In genomic region chr2:159046966-159047365, GRCh38 we compare ENCODE assay signal across 13 cellular contexts.
DNase-seq lines count a peak whose midpoint lies in the region; ATAC-seq, FAIRE-seq and TF ChIP-seq lines count a peak whose summit lies in the region.
"Had no signal": no experiment of that assay in that cellular context is flagged by ENCODE, and none has a peak within 500 bp of the region (broad histone marks: within the 10 kb centered on the region; RNA-seq: fewer than 3 reads in every experiment).

No MANE protein-coding gene starts in this region.

- DNase-seq in A549 (ENCODE audit: low read depth in 1 of 2, low spot score in 1 of 2) (no peak), chondrocyte (ENCODE audit: low spot score) (no peak), lung microvascular endothelial cell (ENCODE audit: low read depth in 2 of 2) (peak; percentile 65 to 90), NCI-H2171 treated with DMSO at 0.1 percent for 48 hours (lab: John Stamatoyannopoulos, UW) (no peak), colonic mucosa (no peak), SIG-M5 treated with dmso at 0.1 percent for 504 hours (lab: John Stamatoyannopoulos, UW; ENCODE audit: unreplicated experiment) (no peak)
- no peak for DNase-seq in stimulated activated naive CD8-positive, alpha-beta T cell treated with anti-CD3 and anti-CD28 coated beads, Interleukin-15, amount 100 ng/mL, for 72 hours
- DNase-seq: activated CD8-positive, alpha-beta memory T cell treated with anti-CD3 and anti-CD28 coated beads for 24 hours; activated naive CD4-positive, alpha-beta T cell treated with anti-CD3 and anti-CD28 coated beads, Interleukin-2, amount 50 U/mL, for 16 hours; effector memory CD8-positive, alpha-beta T cell; NCI-H1105 treated with DMSO at 0.1 percent for 48 hours; transverse colon had no signal

- intact Hi-C loops in colonic mucosa (cut with DNase I) = no loop called here

- FAIRE-seq in A549 (lab: Jason Lieb, UNC) = no peak

- POLR2A ChIA-PET in A549 (lab: Yijun Ruan, JAX) = no interaction called here

- H3K9ac ChIP-seq in KMS-11 = no peak overlapping the region
- no peak overlapping the region for H3K9ac ChIP-seq in colonic mucosa (ENCODE audit: low read depth in 2 of 2, low read length in 2 of 2)

- H3K9me3 ChIP-seq in A549 (no peaks in the 10 kb centered on the region), colonic mucosa (no peaks in the 10 kb centered on the region)
- H3K9me3 ChIP-seq: transverse colon had no signal

- no peak for TF ChIP-seq RAD21 in A549 (conservative IDR thresholded peaks at IDR 0.05 in 1 of 2, IDR thresholded peaks at IDR 0.05 in 1 of 2)

- H3K36me3 Mint-ChIP-seq in chondrocyte (ENCODE audit: low read depth) = no peaks in the 10 kb centered on the region

- H3K4me3 ChIP-seq in A549 (no peak overlapping the region), KMS-11 (IDR thresholded peaks at IDR 0.05; ENCODE audit: insufficient read depth, low read depth, low read length) (no peak overlapping the region), colonic mucosa (no peak overlapping the region)
- H3K4me3 ChIP-seq: transverse colon had no signal

- H3K4me1 ChIP-seq in A549 (peaks cover 13% of the 10 kb centered on the region; the same call in 2 of the 3 replicates), KMS-11 (ENCODE audit: low read depth, poor library complexity, severe bottlenecking) (peaks cover 50% of the 10 kb centered on the region), colonic mucosa (no peaks in the 10 kb centered on the region)

- TF ChIP-seq EP300 in A549 (IDR thresholded peaks at IDR 0.05) = no peak

- no peak overlapping the region for H3K27ac ChIP-seq in A549
- H3K27ac ChIP-seq in KMS-11 = no peak overlapping the region
- no peak overlapping the region for H3K27ac ChIP-seq in colonic mucosa

- H3K4me2 ChIP-seq in A549 = no peak overlapping the region
- H3K4me2 ChIP-seq in KMS-11 = peak overlapping the region; percentile 61

- H3K27ac Mint-ChIP-seq in chondrocyte (ENCODE audit: unreplicated experiment) = peak overlapping the region; percentile 92
- no peak overlapping the region for H3K27ac Mint-ChIP-seq in stimulated activated naive CD8-positive, alpha-beta T cell treated with anti-CD3 and anti-CD28 coated beads, Interleukin-15, amount 100 ng/mL, for 72 hours
- H3K27ac Mint-ChIP-seq: effector memory CD8-positive, alpha-beta T cell had no signal

- CTCF ChIA-PET in A549 (lab: Yijun Ruan, JAX) = interaction anchor here (0.8 kb wide), 1 partner anchor 18 kb away, joined by 3 read pairs; no protein-coding TSS in a partner anchor

- TF ChIP-seq CTCF in A549 (IDR thresholded peaks at IDR 0.05) (no peak), KMS-11 (conservative IDR thresholded peaks at IDR 0.05; ENCODE audit: low read depth, low read length) (no peak), chondrocyte (IDR thresholded peaks at IDR 0.05) (no peak), colonic mucosa (IDR thresholded peaks at IDR 0.05) (no peak)

- no peak for ATAC-seq in A549
- no peak for ATAC-seq in stimulated activated naive CD8-positive, alpha-beta T cell treated with anti-CD3 and anti-CD28 coated beads, Interleukin-15, amount 100 ng/mL, for 72 hours
- ATAC-seq: effector memory CD8-positive, alpha-beta T cell had no signal

- H3K79me2 ChIP-seq in KMS-11 (ENCODE audit: insufficient read depth, low read depth) = peaks cover 6% of the 10 kb centered on the region; the same call in 1 of the 2 replicates

- no peak for TF ChIP-seq POLR2A in A549 (IDR thresholded peaks at IDR 0.05; ENCODE audit: low read length)

- H3K4me3 Mint-ChIP-seq in chondrocyte (ENCODE audit: unreplicated experiment) = no peak overlapping the region
- no peak overlapping the region for H3K4me3 Mint-ChIP-seq in stimulated activated naive CD8-positive, alpha-beta T cell treated with anti-CD3 and anti-CD28 coated beads, Interleukin-15, amount 100 ng/mL, for 72 hours
- H3K4me3 Mint-ChIP-seq: effector memory CD8-positive, alpha-beta T cell had no signal

- peaks cover 65% of the 10 kb centered on the region for H3K4me1 Mint-ChIP-seq in chondrocyte (ENCODE audit: low read depth)
- H3K4me1 Mint-ChIP-seq in stimulated activated naive CD8-positive, alpha-beta T cell treated with anti-CD3 and anti-CD28 coated beads, Interleukin-15, amount 100 ng/mL, for 72 hours = no peaks in the 10 kb centered on the region

- H3K36me3 ChIP-seq in KMS-11 (ENCODE audit: insufficient read depth) (no peaks in the 10 kb centered on the region), colonic mucosa (no peaks in the 10 kb centered on the region)
- H3K36me3 ChIP-seq: transverse colon had no signal

- peaks cover 9% of the 10 kb centered on the region; the same call in 1 of the 2 replicates for H4K20me1 ChIP-seq in KMS-11 (ENCODE audit: insufficient read depth)

- H2AFZ ChIP-seq in KMS-11 (ENCODE audit: low read depth) = no peak overlapping the region

- no peaks in the 10 kb centered on the region for H3K27me3 Mint-ChIP-seq in chondrocyte (ENCODE audit: low read depth)
- H3K27me3 Mint-ChIP-seq in stimulated activated naive CD8-positive, alpha-beta T cell treated with anti-CD3 and anti-CD28 coated beads, Interleukin-15, amount 100 ng/mL, for 72 hours = no peaks in the 10 kb centered on the region

- no peaks in the 10 kb centered on the region for H3K27me3 ChIP-seq in KMS-11 (ENCODE audit: insufficient read depth, low read depth)
- no peaks in the 10 kb centered on the region for H3K27me3 ChIP-seq in colonic mucosa
- H3K27me3 ChIP-seq: transverse colon had no signal

- WGBS in A549 (ENCODE audit: missing lambda C conversion rate) = 92% methylated on average over 1 of the region's 1 CpG

- no peaks in the 10 kb centered on the region for H3K9me3 Mint-ChIP-seq in chondrocyte (ENCODE audit: low read depth)
- no peaks in the 10 kb centered on the region for H3K9me3 Mint-ChIP-seq in stimulated activated naive CD8-positive, alpha-beta T cell treated with anti-CD3 and anti-CD28 coated beads, Interleukin-15, amount 100 ng/mL, for 72 hours
- H3K9me3 Mint-ChIP-seq: effector memory CD8-positive, alpha-beta T cell had no signal

TF ChIP-seq in A549, 52 proteins besides CTCF, POLR2A, EP300 and RAD21:
- TF ChIP-seq HES2 (IDR thresholded peaks at IDR 0.05) = no peak
- TF ChIP-seq NFE2L2 (conservative IDR thresholded peaks at IDR 0.05; ENCODE audit: low read length) = no peak
- no peak for TF ChIP-seq CBX8 (IDR thresholded peaks at IDR 0.05)
- no peak for TF ChIP-seq FOSL2 (IDR thresholded peaks at IDR 0.05)
- TF ChIP-seq FOSL2 (CRISPR knock-in tag; IDR thresholded peaks at IDR 0.05) = peak; percentile 37
- TF ChIP-seq RFX5 (IDR thresholded peaks at IDR 0.05) = no peak
- no peak for TF ChIP-seq BHLHE40 (IDR thresholded peaks at IDR 0.05; ENCODE audit: low read depth, low read length)
TF ChIP-seq in A549: peak in this region for 1.

Comparison
In these comparisons a context has a peak if more than half of its experiments do, and no peak if none do; other contexts are left out.
1. DNase-seq: peak in lung microvascular endothelial cell (2 of 2); none in A549 (0 of 2), chondrocyte (single experiment), NCI-H2171 treated with DMSO at 0.1 percent for 48 hours (single experiment), colonic mucosa (single experiment), SIG-M5 treated with dmso at 0.1 percent for 504 hours (single experiment) and stimulated activated naive CD8-positive, alpha-beta T cell treated with anti-CD3 and anti-CD28 coated beads, Interleukin-15, amount 100 ng/mL, for 72 hours (0 of 2).